Comparison of ENCODE assay signal across 7 cellular contexts in genomic region chr14:62117718-62118164, GRCh38.
DNase-seq lines count a peak whose midpoint lies in the region; ATAC-seq and TF ChIP-seq lines count a peak whose summit lies in the region.

No MANE protein-coding gene starts in this region.

- no peak overlapping the region for H3K27ac ChIP-seq in testis

- no peaks in the 10 kb centered on the region for H3K36me3 ChIP-seq in testis (ENCODE audit: low read depth, missing control alignments)

- no peak for DNase-seq in GM12865 (ENCODE audit: low read depth)
- peak; percentile 69 for DNase-seq in NCI-H748 (lab: John Stamatoyannopoulos, UW; ENCODE audit: unreplicated experiment)
- DNase-seq in globus pallidus (ENCODE audit: low spot score) = peak; percentile 9
- peak; percentile 33 for DNase-seq in putamen (ENCODE audit: low spot score)
- no peak for DNase-seq in activated effector memory CD4-positive, alpha-beta T cell treated with anti-CD3 and anti-CD28 coated beads, Interleukin-2, amount 50 U/mL, for 16 hours
- DNase-seq in testis = no peak

- TF ChIP-seq POLR2A in testis (IDR thresholded peaks at IDR 0.05) = no peak

- TF ChIP-seq CTCF in GM12865 (IDR thresholded peaks at IDR 0.05; ENCODE audit: insufficient read depth, low read depth, low read length, missing control alignments) = no peak
- no peak for TF ChIP-seq CTCF in testis (IDR thresholded peaks at IDR 0.05)

- no peak for ATAC-seq in GM19023 (IDR thresholded peaks at IDR 0.05; ENCODE audit: unreplicated experiment)

- no peaks in the 10 kb centered on the region for H3K27me3 ChIP-seq in testis

- H3K4me1 ChIP-seq in testis = peaks cover 5% of the 10 kb centered on the region

- WGBS in testis, 2 donors = 8% methylated on average over 13 of the region's 13 CpGs

- H3K4me3 ChIP-seq in GM12865 (ENCODE audit: low read depth, low read length) = 0 out of 2 replicates have a peak overlapping the region, but pooled peaks have one; percentile 7
- peak overlapping the region in 1 of 2 donors; percentile 33 for H3K4me3 ChIP-seq in testis

- no peaks in the 10 kb centered on the region for H3K9me3 ChIP-seq in testis

- intact Hi-C loops in testis (cut with DNase I; ENCODE audit: low total_unique reads) = no loop called here

Comparison
In these comparisons a context has a peak if more than half of its experiments do, and no peak if none do; other contexts are left out.
1. DNase-seq: peak in NCI-H748 (single experiment), globus pallidus (single experiment) and putamen (single experiment); none in GM12865 (single experiment), activated effector memory CD4-positive, alpha-beta T cell treated with anti-CD3 and anti-CD28 coated beads, Interleukin-2, amount 50 U/mL, for 16 hours (single experiment) and testis (single experiment).